ENCODE assay signal across 1 cellular context in the genomic region with DNA sequence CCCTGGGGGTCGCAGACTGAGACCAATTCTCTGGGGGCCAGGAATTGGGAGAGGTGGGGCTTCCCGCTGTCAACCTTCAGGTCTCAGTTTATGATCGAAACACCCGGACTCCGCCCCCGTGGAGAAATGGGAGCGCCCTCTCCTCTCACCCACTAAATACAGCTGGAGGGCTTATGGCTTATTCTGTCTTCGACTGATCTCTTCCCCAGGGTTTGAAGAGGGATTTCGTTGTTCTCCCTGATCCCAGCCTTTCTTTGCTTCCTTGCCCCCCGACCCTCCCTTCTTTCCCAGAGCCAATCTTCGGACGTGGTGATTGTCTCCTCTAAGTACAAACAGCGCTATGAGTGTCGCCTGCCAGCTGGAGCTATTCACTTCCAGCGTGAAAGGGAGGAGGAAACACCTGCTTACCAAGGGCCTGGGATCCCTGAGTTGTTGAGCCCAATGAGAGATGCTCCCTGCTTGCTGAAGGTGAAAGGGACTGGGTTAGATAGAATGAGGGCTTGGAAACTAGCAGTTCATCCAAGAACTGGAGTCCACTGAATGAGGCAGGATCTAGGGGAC.
TF ChIP-seq lines count a peak whose summit lies in the region.

No MANE protein-coding gene starts in this region.

TF ChIP-seq in IMR-90, 13 proteins besides CTCF, POLR2A, EP300 and RAD21:
- no peak for TF ChIP-seq SMC3 (IDR thresholded peaks at IDR 0.05; ENCODE audit: low read depth, low read length)
- TF ChIP-seq, protein P1, sequence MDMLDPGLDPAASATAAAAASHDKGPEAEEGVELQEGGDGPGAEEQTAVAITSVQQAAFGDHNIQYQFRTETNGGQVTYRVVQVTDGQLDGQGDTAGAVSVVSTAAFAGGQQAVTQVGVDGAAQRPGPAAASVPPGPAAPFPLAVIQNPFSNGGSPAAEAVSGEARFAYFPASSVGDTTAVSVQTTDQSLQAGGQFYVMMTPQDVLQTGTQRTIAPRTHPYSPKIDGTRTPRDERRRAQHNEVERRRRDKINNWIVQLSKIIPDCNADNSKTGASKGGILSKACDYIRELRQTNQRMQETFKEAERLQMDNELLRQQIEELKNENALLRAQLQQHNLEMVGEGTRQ (IDR thresholded peaks at IDR 0.05; ENCODE audit: low read depth, low read length), result no peak
- TF ChIP-seq MAZ (IDR thresholded peaks at IDR 0.05; ENCODE audit: borderline replicate concordance, low read depth, low read length), result no peak
- no peak for TF ChIP-seq CHD1 (IDR thresholded peaks at IDR 0.05; ENCODE audit: low read depth, low read length)
- TF ChIP-seq BHLHE40 (IDR thresholded peaks at IDR 0.05; ENCODE audit: low read depth, low read length), result no peak
- no peak for TF ChIP-seq CEBPB (IDR thresholded peaks at IDR 0.05; ENCODE audit: low read depth, low read length)
- no peak for TF ChIP-seq MAFK (IDR thresholded peaks at IDR 0.05; ENCODE audit: low read depth, low read length)
- no peak for TF ChIP-seq NFE2L2 (IDR thresholded peaks at IDR 0.05; ENCODE audit: low read depth, low read length)
- TF ChIP-seq RFX5 (IDR thresholded peaks at IDR 0.05; ENCODE audit: low read depth, low read length), result no peak
